In genomic region chr16:55102077-55102476, GRCh38 we compare ENCODE assay signal across 21 cellular contexts.
"Had no signal": no experiment of that assay in that cellular context is flagged by ENCODE, and none has a peak within 500 bp of the region (broad histone marks: within the 10 kb centered on the region; RNA-seq: fewer than 3 reads in every experiment).

No MANE protein-coding gene starts in this region.

- H3K27ac ChIP-seq: SJSA1, SK-N-MC had no signal

- FAIRE-seq: RCC 7860 had no signal

- DNase-seq: Karpas-422, KG1, MG63, NCI-H1092, NCI-H1105 treated with DMSO at 0.1 percent for 48 hours, NCI-H1417 treated with DMSO at 0.1 percent for 48 hours, NCI-H146, NCI-H1694 treated with DMSO at 0.1 percent for 48 hours, NCI-H1930, NCI-H2081, NCI-H2107, NCI-H2227 treated with DMSO at 0.1 percent for 48 hours, NCI-H524, NCI-H69, NCI-H774, Right ventricle myocardium superior, RPMI8226, SIG-M5 had no signal

- H3K4me3 ChIP-seq: MG63, SJSA1, SK-N-MC had no signal

- H3K27me3 ChIP-seq: MG63, SJSA1 had no signal

- H3K36me3 ChIP-seq: MG63, SJSA1 had no signal

- H3K9me3 ChIP-seq: SJSA1 had no signal

- H3K4me1 ChIP-seq: SJSA1 had no signal
